In the genomic region with DNA sequence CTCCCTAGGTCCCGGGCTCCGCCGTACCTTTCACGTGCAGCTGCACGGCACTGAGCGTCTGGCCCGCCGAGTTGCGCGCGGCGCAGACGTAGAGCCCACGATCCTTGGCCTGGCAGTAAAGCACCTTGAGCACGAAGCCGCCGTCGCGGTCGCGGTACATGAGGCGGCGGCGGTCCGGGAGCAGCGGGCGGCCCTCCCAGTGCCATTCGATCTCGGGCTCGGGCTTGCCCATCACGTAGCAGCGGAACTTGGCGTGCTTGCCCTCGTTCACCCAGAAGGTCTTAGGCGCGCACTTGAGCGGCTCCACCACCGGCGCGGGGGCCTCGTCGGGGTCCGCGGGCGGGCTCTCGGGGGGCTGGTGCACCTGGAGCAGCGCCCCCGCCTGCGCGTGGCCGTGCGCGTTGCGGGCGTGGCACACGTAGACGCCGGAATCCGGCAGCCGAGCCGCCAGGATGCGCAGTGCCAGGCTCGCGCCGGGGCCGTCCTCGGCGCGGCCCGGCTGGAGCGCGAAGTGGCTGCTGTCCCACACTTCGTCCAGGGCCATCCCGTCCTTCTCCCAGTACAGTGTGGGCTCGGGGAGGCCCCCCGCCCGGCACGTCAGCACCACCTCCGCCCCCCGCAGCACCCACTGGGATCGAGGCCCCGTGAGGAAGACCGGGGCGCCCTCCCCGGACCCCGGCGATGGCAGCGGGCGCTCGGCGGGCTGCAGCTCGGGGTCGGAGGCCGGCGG, we compare ENCODE assay signal across 8 cellular contexts. TPM values are rescaled to one million over a fixed set of nuclear protein-coding genes. Genes with fewer than 3 reads are reported as not detected.
DNase-seq lines count a peak whose midpoint lies in the region; ATAC-seq and TF ChIP-seq lines count a peak whose summit lies in the region.

No MANE protein-coding gene starts in this region.

- intact Hi-C loops in heart left ventricle (cut with DNase I): loop anchor here in 3 of 10 donors (2.0 to 5.0 kb wide), 3 partner anchors 26 to 62 kb away; partner anchors contain the start of genes SLC4A3 (in 1 of the 3) and STK11IP (in 1 of the 3)

- H3K4me1 ChIP-seq in heart left ventricle (peaks cover 0 to 31% (median 10%) of the 10 kb centered on the region in 12 donors), rectal smooth muscle tissue (ENCODE audit: control insufficient read depth, insufficient read depth, low read length) (peaks cover 4% of the 10 kb centered on the region)

- peaks cover 51% of the 10 kb centered on the region for H3K27me3 Mint-ChIP-seq in activated T-cell treated with anti-CD3 and anti-CD28 coated beads, Interleukin-2, amount 50 U/mL, for 4 hours (ENCODE audit: low read depth)
- H3K27me3 Mint-ChIP-seq in activated T-helper 17 cell treated with anti-CD3 and anti-CD28 coated beads, Interleukin-2, amount 50 U/mL, for 72 hours: peaks cover 33% of the 10 kb centered on the region

- H3K36me3 ChIP-seq in heart left ventricle (peaks cover 0 to 34% (median 12%) of the 10 kb centered on the region in 9 donors), rectal smooth muscle tissue (ENCODE audit: control insufficient read depth, insufficient read depth, low read length) (peaks cover 3% of the 10 kb centered on the region)

- ATAC-seq in activated T-cell treated with anti-CD3 and anti-CD28 coated beads, Interleukin-2, amount 50 U/mL, for 4 hours: peak; percentile 47 to 69
- peak; percentile 47 for ATAC-seq in activated T-helper 17 cell treated with anti-CD3 and anti-CD28 coated beads, Interleukin-2, amount 50 U/mL, for 72 hours (replicated peaks)
- ATAC-seq in heart left ventricle: peak in 2 of 4 donors; percentile 19 to 25
- no peak for ATAC-seq in GM19324 (IDR thresholded peaks at IDR 0.05; ENCODE audit: low FRiP score, unreplicated experiment)

- H3K27ac ChIP-seq in heart left ventricle: peak overlapping the region; percentile 71 to 96 (median 90)
- H3K27ac ChIP-seq in rectal smooth muscle tissue (ENCODE audit: low read depth, low read length): peak overlapping the region; percentile 78

- no peaks in the 10 kb centered on the region for H3K9me3 Mint-ChIP-seq in activated T-cell treated with anti-CD3 and anti-CD28 coated beads, Interleukin-2, amount 50 U/mL, for 4 hours
- no peaks in the 10 kb centered on the region for H3K9me3 Mint-ChIP-seq in activated T-helper 17 cell treated with anti-CD3 and anti-CD28 coated beads, Interleukin-2, amount 50 U/mL, for 72 hours

- peak overlapping the region; percentile 58 for H3K4me3 Mint-ChIP-seq in activated T-cell treated with anti-CD3 and anti-CD28 coated beads, Interleukin-2, amount 50 U/mL, for 4 hours
- H3K4me3 Mint-ChIP-seq in activated T-helper 17 cell treated with anti-CD3 and anti-CD28 coated beads, Interleukin-2, amount 50 U/mL, for 72 hours: peak overlapping the region; percentile 46

- H3K36me3 Mint-ChIP-seq in activated T-cell treated with anti-CD3 and anti-CD28 coated beads, Interleukin-2, amount 50 U/mL, for 4 hours (ENCODE audit: insufficient read depth): no peaks in the 10 kb centered on the region
- H3K36me3 Mint-ChIP-seq in activated T-helper 17 cell treated with anti-CD3 and anti-CD28 coated beads, Interleukin-2, amount 50 U/mL, for 72 hours (ENCODE audit: low read depth): no peaks in the 10 kb centered on the region

- DNase-seq in activated T-cell treated with anti-CD3 and anti-CD28 coated beads, Interleukin-2, amount 50 U/mL, for 4 hours: no peak
- no peak for DNase-seq in activated T-cell treated with anti-CD3 and anti-CD28 coated beads, Interleukin-2, amount 50 U/mL, for 1 hour
- peak in 2 of 5 donors; percentile 20 to 45 for DNase-seq in heart left ventricle
- DNase-seq in NCI-H524 treated with DMSO at 0.1 percent for 48 hours (lab: John Stamatoyannopoulos, UW): no peak
- DNase-seq in activated CD4-positive, alpha-beta T cell treated with anti-CD3 and anti-CD28 coated beads, Interleukin-2, amount 50 U/mL, for 1 hour: no peak

- no peak overlapping the region for H3K9ac ChIP-seq in rectal smooth muscle tissue (ENCODE audit: low read length)

- whole genome bisulfite sequencing in heart left ventricle, 4 donors: 8 to 33% (median 15%) methylated on average over 21 to 95 of the region's 95 CpGs

- H3K27me3 ChIP-seq in heart left ventricle (peaks cover 0 to 30% (median 0%) of the 10 kb centered on the region in 9 donors), rectal smooth muscle tissue (ENCODE audit: control insufficient read depth, insufficient read depth, low read length) (peaks cover 6% of the 10 kb centered on the region)

- peak in 2 of 12 donors; percentile 13 for TF ChIP-seq CTCF in heart left ventricle (IDR thresholded peaks at IDR 0.05)

- H3K4me3 ChIP-seq in heart left ventricle: peak overlapping the region; percentile 50 to 92 (median 68)
- peak overlapping the region; percentile 66 for H3K4me3 ChIP-seq in rectal smooth muscle tissue (ENCODE audit: low read length)

- no peaks in the 10 kb centered on the region for H3K9me3 ChIP-seq in heart left ventricle

- H3K4me1 Mint-ChIP-seq in activated T-cell treated with anti-CD3 and anti-CD28 coated beads, Interleukin-2, amount 50 U/mL, for 4 hours (ENCODE audit: low read depth): no peaks in the 10 kb centered on the region
- H3K4me1 Mint-ChIP-seq in activated T-helper 17 cell treated with anti-CD3 and anti-CD28 coated beads, Interleukin-2, amount 50 U/mL, for 72 hours: no peaks in the 10 kb centered on the region

- peak in 1 of 2 donors; percentile 41 for TF ChIP-seq POLR2A in heart left ventricle (IDR thresholded peaks at IDR 0.05)

- H3K27ac Mint-ChIP-seq in activated T-helper 17 cell treated with anti-CD3 and anti-CD28 coated beads, Interleukin-2, amount 50 U/mL, for 72 hours: no peak overlapping the region

RNA-seq across cellular contexts. Expression of gene OBSL1, which starts 1.0 kb away (rescaled TPM):
- 1 to 10 TPM in 1 of 3 donors, under 1 TPM in 2; 0.37 to 1.1 (median 0.60) TPM for total RNA-seq in activated T-cell treated with anti-CD3 and anti-CD28 coated beads, Interleukin-2, amount 50 U/mL, for 4 hours
- total RNA-seq in activated T-helper 17 cell treated with anti-CD3 and anti-CD28 coated beads, Interleukin-2, amount 50 U/mL, for 72 hours: 1 to 10 TPM in 1 of 2 donors, under 1 TPM in 1; 0.84 to 1.1 TPM
- total RNA-seq in heart left ventricle: 100 to 1,000 TPM; 149 to 230 (median 178) TPM
- polyA plus RNA-seq in heart left ventricle: 100 to 1,000 TPM in 1 of 2 donors, 10 to 100 TPM in 1; 88.1 to 177 TPM

RNA-seq across cellular contexts. Expression of gene INHA, which starts 1.8 kb away (rescaled TPM):
- total RNA-seq in activated T-cell treated with anti-CD3 and anti-CD28 coated beads, Interleukin-2, amount 50 U/mL, for 4 hours: not detected
- total RNA-seq in activated T-helper 17 cell treated with anti-CD3 and anti-CD28 coated beads, Interleukin-2, amount 50 U/mL, for 72 hours: not detected
- total RNA-seq in heart left ventricle: 10 to 100 TPM in 1 of 9 donors, 1 to 10 TPM in 7, under 1 TPM in 1; 0.52 to 14.2 (median 1.8) TPM
- 10 to 100 TPM in 1 of 2 donors, 1 to 10 TPM in 1; 5.5 to 12.0 TPM for polyA plus RNA-seq in heart left ventricle

RNA-seq across cellular contexts. Expression of gene TMEM198, which starts 26.5 kb away (rescaled TPM):
- 1 to 10 TPM; 3.6 to 4.8 (median 4.3) TPM for total RNA-seq in activated T-cell treated with anti-CD3 and anti-CD28 coated beads, Interleukin-2, amount 50 U/mL, for 4 hours
- 1 to 10 TPM; 3.7 to 5.1 TPM for total RNA-seq in activated T-helper 17 cell treated with anti-CD3 and anti-CD28 coated beads, Interleukin-2, amount 50 U/mL, for 72 hours
- 1 to 10 TPM in 8 of 9 donors, under 1 TPM in 1; 0.65 to 4.7 (median 2.3) TPM for total RNA-seq in heart left ventricle
- polyA plus RNA-seq in heart left ventricle: 10 to 100 TPM in 1 of 2 donors, 1 to 10 TPM in 1; 2.2 to 10.2 TPM

RNA-seq across cellular contexts. Expression of gene CHPF, which starts 26.8 kb away (rescaled TPM):
- 10 to 100 TPM; 38.3 to 42.0 (median 40.3) TPM for total RNA-seq in activated T-cell treated with anti-CD3 and anti-CD28 coated beads, Interleukin-2, amount 50 U/mL, for 4 hours
- 10 to 100 TPM; 14.0 to 27.6 TPM for total RNA-seq in activated T-helper 17 cell treated with anti-CD3 and anti-CD28 coated beads, Interleukin-2, amount 50 U/mL, for 72 hours
- 100 to 1,000 TPM in 6 of 9 donors, 10 to 100 TPM in 3; 77.9 to 196 (median 138) TPM for total RNA-seq in heart left ventricle
- polyA plus RNA-seq in heart left ventricle: 100 to 1,000 TPM in 1 of 2 donors, 10 to 100 TPM in 1; 74.1 to 209 TPM

RNA-seq across cellular contexts. Expression of gene STK11IP, which starts 27.3 kb away (rescaled TPM):
- total RNA-seq in activated T-cell treated with anti-CD3 and anti-CD28 coated beads, Interleukin-2, amount 50 U/mL, for 4 hours: 10 to 100 TPM; 32.4 to 37.1 (median 36.0) TPM
- total RNA-seq in activated T-helper 17 cell treated with anti-CD3 and anti-CD28 coated beads, Interleukin-2, amount 50 U/mL, for 72 hours: 10 to 100 TPM; 28.4 to 31.4 TPM
- 10 to 100 TPM in 7 of 9 donors, 1 to 10 TPM in 2; 7.3 to 24.1 (median 13.9) TPM for total RNA-seq in heart left ventricle
- polyA plus RNA-seq in heart left ventricle: 10 to 100 TPM; 14.9 to 15.6 TPM

Comparison
In these comparisons a context has a peak if more than half of its experiments do, and no peak if none do; other contexts are left out.
1. RNA of gene OBSL1, which starts 1.0 kb away (total RNA-seq): 149 to 230 TPM in heart left ventricle; 0.84 to 1.1 TPM in activated T-helper 17 cell treated with anti-CD3 and anti-CD28 coated beads, Interleukin-2, amount 50 U/mL, for 72 hours and 0.37 to 1.1 TPM in activated T-cell treated with anti-CD3 and anti-CD28 coated beads, Interleukin-2, amount 50 U/mL, for 4 hours; every median in the first group is over 10 times any median in the second.